8 cellular contexts compared by ENCODE assay signal in the genomic region with DNA sequence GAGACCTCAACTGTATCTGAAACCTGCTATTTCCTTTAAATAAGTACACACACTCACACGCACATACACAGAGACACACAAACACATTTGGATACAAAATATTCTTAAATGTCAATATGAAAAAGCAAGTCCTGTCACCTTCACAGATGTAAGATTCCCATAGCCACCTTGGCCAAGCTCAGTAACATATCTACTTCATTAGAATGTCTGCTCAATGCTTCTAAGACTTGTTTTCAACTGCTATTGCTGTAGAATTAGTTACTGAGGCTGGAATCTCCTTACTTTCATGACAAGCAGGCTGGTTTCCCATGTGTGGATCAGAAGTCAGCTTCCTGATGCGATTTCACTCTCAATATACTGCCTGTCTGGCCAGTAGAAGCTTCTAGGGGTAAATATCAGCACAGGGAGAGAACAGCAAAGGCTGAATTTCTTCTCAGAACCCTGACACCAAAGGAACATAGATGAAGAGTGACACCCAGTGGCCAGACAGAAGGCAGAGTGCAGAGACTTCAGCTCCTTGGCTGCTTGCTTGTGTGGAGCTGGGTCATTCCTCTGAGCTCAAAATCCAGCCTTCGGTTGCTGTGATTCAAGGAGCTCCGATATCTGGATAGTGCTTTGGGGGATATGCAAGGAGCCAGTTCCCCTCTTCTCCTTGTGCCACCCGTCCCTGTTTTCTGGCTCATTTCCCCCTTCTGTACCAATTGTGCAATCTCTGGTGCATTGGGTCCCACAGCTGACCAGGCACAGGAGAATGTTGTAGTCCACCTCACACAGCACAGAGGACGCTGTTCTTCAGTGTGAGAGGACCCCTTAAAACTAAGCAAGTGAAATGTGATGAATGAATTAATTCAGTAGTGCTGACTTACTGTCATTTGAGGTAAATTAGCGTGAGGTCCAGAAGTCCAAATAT. TPM values are rescaled to one million over a fixed set of nuclear protein-coding genes. Genes with fewer than 3 reads are reported as not detected.
DNase-seq lines count a peak whose midpoint lies in the region; ATAC-seq and TF ChIP-seq lines count a peak whose summit lies in the region.

No MANE protein-coding gene starts in this region.

- no peaks in the 10 kb centered on the region for H3K36me3 Mint-ChIP-seq in CD4-positive, alpha-beta T cell (ENCODE audit: low read depth)
- no peaks in the 10 kb centered on the region for H3K36me3 Mint-ChIP-seq in activated T-cell treated with anti-CD3 and anti-CD28 coated beads, Interleukin-2, amount 50 U/mL, for 4 hours (ENCODE audit: insufficient read depth)

- H3K27ac Mint-ChIP-seq in CD4-positive, alpha-beta T cell: no peak overlapping the region

- H3K27me3 ChIP-seq in CD4-positive, alpha-beta T cell (ENCODE audit: control insufficient read depth, insufficient read depth, low read length): peaks cover 28% of the 10 kb centered on the region

- no peaks in the 10 kb centered on the region for H3K4me1 Mint-ChIP-seq in CD4-positive, alpha-beta T cell (ENCODE audit: low read depth)
- H3K4me1 Mint-ChIP-seq in activated T-cell treated with anti-CD3 and anti-CD28 coated beads, Interleukin-2, amount 50 U/mL, for 4 hours (ENCODE audit: low read depth): no peaks in the 10 kb centered on the region

- ATAC-seq in CD4-positive, alpha-beta T cell (ENCODE audit: poor library complexity): peak; percentile 32
- peak; percentile 87 for ATAC-seq in GM18868 (IDR thresholded peaks at IDR 0.05; ENCODE audit: unreplicated experiment)
- peak; percentile 77 for ATAC-seq in HG03354 (IDR thresholded peaks at IDR 0.05; ENCODE audit: poor library complexity, severe bottlenecking, unreplicated experiment)
- peak; percentile 69 to 73 for ATAC-seq in activated T-cell treated with anti-CD3 and anti-CD28 coated beads, Interleukin-2, amount 50 U/mL, for 4 hours
- no peak for ATAC-seq in HG03108 (IDR thresholded peaks at IDR 0.05; ENCODE audit: unreplicated experiment)

- intact Hi-C loops in CD4-positive, alpha-beta T cell (cut with DNase I, micrococcal nuclease): loop anchor here (2.0 to 5.0 kb wide), 3 partner anchors 377 to 672 kb away; no protein-coding TSS in a partner anchor

- H3K4me3 ChIP-seq in fibroblast of villous mesenchyme (ENCODE audit: low read depth, low read length): no peak overlapping the region

- peak; percentile 59 for TF ChIP-seq CTCF in CD4-positive, alpha-beta T cell (IDR thresholded peaks at IDR 0.05)
- TF ChIP-seq CTCF in fibroblast of villous mesenchyme (IDR thresholded peaks at IDR 0.05; ENCODE audit: insufficient read depth, low read depth, low read length): peak; percentile 78

- H3K27me3 Mint-ChIP-seq in CD4-positive, alpha-beta T cell: peaks cover 37% of the 10 kb centered on the region
- peaks cover 29% of the 10 kb centered on the region for H3K27me3 Mint-ChIP-seq in activated T-cell treated with anti-CD3 and anti-CD28 coated beads, Interleukin-2, amount 50 U/mL, for 4 hours (ENCODE audit: low read depth)

- H3K9me3 Mint-ChIP-seq in CD4-positive, alpha-beta T cell: no peaks in the 10 kb centered on the region
- no peaks in the 10 kb centered on the region for H3K9me3 Mint-ChIP-seq in activated T-cell treated with anti-CD3 and anti-CD28 coated beads, Interleukin-2, amount 50 U/mL, for 4 hours

- no peaks in the 10 kb centered on the region for H3K9me3 ChIP-seq in CD4-positive, alpha-beta T cell (ENCODE audit: control insufficient read depth, low read length)

- CTCF ChIA-PET in CD4-positive, alpha-beta T cell (lab: Charles Lee): interaction anchor here (0.7 to 2.2 kb wide), 6 partner anchors 10 to 382 kb away, joined by 3 to 8 read pairs (median 4); partner anchors contain the start of gene ABLIM3

- peak in 8 of 10 experiments; percentile 7 to 21 (median 11) for DNase-seq in CD4-positive, alpha-beta T cell
- DNase-seq in NOMO-1 (lab: John Stamatoyannopoulos, UW; ENCODE audit: unreplicated experiment in 2 of 2): peak; percentile 37 to 82
- peak; percentile 9 for DNase-seq in activated T-cell treated with anti-CD3 and anti-CD28 coated beads, Interleukin-2, amount 50 U/mL, for 4 hours
- peak; percentile 75 for DNase-seq in fibroblast of villous mesenchyme (ENCODE audit: low read depth)
- DNase-seq in occipital lobe (lab: John Stamatoyannopoulos, UW): peak; percentile 64

- no peak overlapping the region for H3K27ac ChIP-seq in CD4-positive, alpha-beta T cell (ENCODE audit: low read depth, low read length)

- POLR2A ChIA-PET in CD4-positive, alpha-beta T cell (lab: Charles Lee): no interaction called here

- H3K4me3 Mint-ChIP-seq in CD4-positive, alpha-beta T cell: no peak overlapping the region
- H3K4me3 Mint-ChIP-seq in activated T-cell treated with anti-CD3 and anti-CD28 coated beads, Interleukin-2, amount 50 U/mL, for 4 hours: no peak overlapping the region

RNA-seq across cellular contexts. Expression of gene ABLIM3, which starts 26.6 kb away (rescaled TPM):
- not detected for total RNA-seq in CD4-positive, alpha-beta T cell
- total RNA-seq in activated T-cell treated with anti-CD3 and anti-CD28 coated beads, Interleukin-2, amount 50 U/mL, for 4 hours: under 1 TPM; 0.10 to 0.24 (median 0.24) TPM
- total RNA-seq in fibroblast of villous mesenchyme (22.2 and 32.8 TPM in 2 replicates), occipital lobe (5.8 TPM)

RNA-seq across cellular contexts. Expression of gene SH3TC2, which starts 51.8 kb away (rescaled TPM):
- total RNA-seq in CD4-positive, alpha-beta T cell: not detected
- not detected for total RNA-seq in activated T-cell treated with anti-CD3 and anti-CD28 coated beads, Interleukin-2, amount 50 U/mL, for 4 hours
- 3.9 and 13.4 TPM in 2 replicates for total RNA-seq in fibroblast of villous mesenchyme
- total RNA-seq in occipital lobe: 1.6 TPM

Comparison
In these comparisons a context has a peak if more than half of its experiments do, and no peak if none do; other contexts are left out.
1. DNase-seq: peak in every context shown above with its lines; median percentile 75 in fibroblast of villous mesenchyme; 64 in occipital lobe; 60 in NOMO-1; 11 in CD4-positive, alpha-beta T cell; 9 in activated T-cell treated with anti-CD3 and anti-CD28 coated beads, Interleukin-2, amount 50 U/mL, for 4 hours.